ENCODE assay signal across 8 cellular contexts in the genomic region with DNA sequence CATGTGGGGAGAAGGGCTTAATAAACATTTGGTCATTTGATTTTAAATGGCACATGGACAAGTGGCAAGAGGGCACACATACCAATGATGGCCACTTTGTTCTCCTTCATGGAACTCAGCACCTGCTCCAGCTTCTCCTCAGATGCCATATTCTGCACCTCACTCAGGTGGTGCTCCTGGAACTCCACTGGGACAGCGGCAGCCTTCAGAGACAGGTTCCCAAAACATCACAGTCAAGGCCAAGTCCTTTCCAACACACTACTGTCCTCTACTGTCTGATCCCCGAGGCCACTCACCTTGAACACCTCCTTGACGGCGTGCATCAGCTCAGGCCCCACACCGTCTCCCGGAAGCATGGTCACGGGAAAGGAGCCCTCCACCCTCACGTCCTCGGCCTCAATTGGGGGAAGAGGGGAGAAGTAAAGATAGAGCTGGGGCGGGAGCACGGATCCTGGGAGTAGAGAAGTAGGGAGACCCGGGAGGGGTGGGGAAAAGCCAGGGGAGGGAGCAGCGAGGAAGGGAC. TPM values are rescaled to one million over a fixed set of nuclear protein-coding genes. Genes with fewer than 3 reads are reported as not detected.
DNase-seq lines count a peak whose midpoint lies in the region; ATAC-seq and TF ChIP-seq lines count a peak whose summit lies in the region.

No MANE protein-coding gene starts in this region.

- intact Hi-C loops in sigmoid colon (cut with DNase I) = loop anchor here (1.0 kb wide), 1 partner anchor 11 kb away; a partner anchor contains a TSS

- H3K9ac ChIP-seq in SK-N-MC (ENCODE audit: insufficient read length) = peak overlapping the region; percentile 95

- H3K4me3 ChIP-seq in SK-N-MC (peak overlapping the region; percentile 90), fibroblast of the aortic adventitia (ENCODE audit: low read depth, low read length) (peak overlapping the region; percentile 100), sigmoid colon (peak overlapping the region; percentile 75 to 96 (median 88))

- H3K9me3 ChIP-seq in SK-N-MC (ENCODE audit: low read depth, low read length) = no peaks in the 10 kb centered on the region
- H3K9me3 ChIP-seq in sigmoid colon = no peaks in the 10 kb centered on the region

- ATAC-seq in GM21360 (IDR thresholded peaks at IDR 0.05; ENCODE audit: unreplicated experiment) (peak; percentile 3), GM19324 (IDR thresholded peaks at IDR 0.05; ENCODE audit: low FRiP score, unreplicated experiment) (no peak), GM18505 (IDR thresholded peaks at IDR 0.05; ENCODE audit: unreplicated experiment) (no peak), GM21381 (IDR thresholded peaks at IDR 0.05; ENCODE audit: unreplicated experiment) (no peak)

- no peak for TF ChIP-seq POLR2A in sigmoid colon (IDR thresholded peaks at IDR 0.05)
- TF ChIP-seq POLR2A in GM18505 (IDR thresholded peaks at IDR 0.05; ENCODE audit: borderline replicate concordance, extremely low read depth, insufficient read depth, insufficient read length) = no peak

- WGBS in sigmoid colon, 2 donors = 2 to 8% methylated on average over 13 of the region's 13 CpGs

- DNase-seq in SK-N-MC (ENCODE audit: low read depth, low spot score) = no peak
- no peak for DNase-seq in fibroblast of the aortic adventitia (ENCODE audit: low read depth)
- DNase-seq in sigmoid colon = no peak
- DNase-seq in D341Med (ENCODE audit: low spot score) = no peak

- no peaks in the 10 kb centered on the region for H3K27me3 ChIP-seq in sigmoid colon

- no peak for TF ChIP-seq EP300 in sigmoid colon (IDR thresholded peaks at IDR 0.05)

- no peak for TF ChIP-seq CTCF in fibroblast of the aortic adventitia (IDR thresholded peaks at IDR 0.05; ENCODE audit: insufficient read depth, low read length)
- no peak for TF ChIP-seq CTCF in sigmoid colon (IDR thresholded peaks at IDR 0.05)

- peaks cover 25% of the 10 kb centered on the region for H3K36me3 ChIP-seq in SK-N-MC (ENCODE audit: insufficient read depth, low read length)
- H3K36me3 ChIP-seq in sigmoid colon = peaks cover 22 to 44% (median 32%) of the 10 kb centered on the region in 4 donors

- H3K27ac ChIP-seq in SK-N-MC (peak overlapping the region; percentile 71; the same call in 1 of the 2 replicates), sigmoid colon (peak overlapping the region; percentile 78 to 94 (median 92))

- peaks cover 0 to 18% (median 17%) of the 10 kb centered on the region in 4 donors for H3K4me1 ChIP-seq in sigmoid colon

RNA-seq across cellular contexts. Expression of a gene that starts 0.6 kb away (rescaled TPM):
- 64.3 and 71.3 TPM in 2 replicates for total RNA-seq in fibroblast of the aortic adventitia (ENCODE audit: low replicate concordance)
- 100 to 1,000 TPM; 105 to 131 (median 122) TPM for total RNA-seq in sigmoid colon
- polyA plus RNA-seq in sigmoid colon = 100 to 1,000 TPM; 103 to 121 (median 112) TPM

RNA-seq across cellular contexts. Expression of a gene that starts 11.0 kb away (rescaled TPM):
- total RNA-seq in fibroblast of the aortic adventitia (ENCODE audit: low replicate concordance) (106 and 263 TPM in 2 replicates), sigmoid colon (10 to 100 TPM; 53.2 to 69.8 (median 65.2) TPM)
- 100 to 1,000 TPM in 1 of 3 donors, 10 to 100 TPM in 2; 33.6 to 152 (median 47.6) TPM for polyA plus RNA-seq in sigmoid colon

RNA-seq across cellular contexts. Expression of a gene that starts 29.2 kb away (rescaled TPM):
- 0.09 and 2.6 TPM in 2 replicates for total RNA-seq in fibroblast of the aortic adventitia (ENCODE audit: low replicate concordance)
- 10 to 100 TPM; 14.8 to 37.5 (median 30.8) TPM for total RNA-seq in sigmoid colon
- polyA plus RNA-seq in sigmoid colon = 1 to 10 TPM; 1.2 to 4.6 (median 1.2) TPM
